Comparison of ENCODE assay signal across 12 cellular contexts in the genomic region with DNA sequence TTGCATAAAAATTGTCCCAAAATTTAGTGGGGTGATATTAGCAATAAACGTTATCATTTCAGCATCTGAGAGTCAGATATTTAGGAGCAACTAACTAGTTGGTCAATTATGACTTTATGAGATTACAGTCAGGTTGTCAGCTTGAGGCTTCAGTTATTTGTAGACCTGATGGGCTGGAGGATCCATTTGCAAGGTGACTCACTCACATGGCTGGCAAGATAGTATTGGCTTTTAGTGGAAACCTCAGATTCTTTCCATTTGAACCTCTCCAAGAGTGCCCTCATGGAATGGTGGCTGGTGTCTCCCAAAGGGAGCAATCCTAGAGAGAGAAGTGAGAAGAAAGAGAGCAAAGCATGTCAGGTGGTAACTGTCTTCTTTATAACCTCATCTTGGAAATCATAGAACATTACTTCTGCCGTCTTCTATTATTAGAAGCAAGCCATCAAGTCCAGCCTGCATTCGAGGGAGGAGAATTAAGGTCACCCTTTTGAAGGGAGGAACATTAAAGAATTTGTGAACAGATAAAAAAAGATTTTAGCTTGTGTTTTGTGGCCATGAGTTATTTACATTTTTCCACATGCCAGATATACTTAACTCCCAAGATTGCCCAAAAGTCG.
"Had no signal": no experiment of that assay in that cellular context is flagged by ENCODE, and none has a peak within 500 bp of the region (broad histone marks: within the 10 kb centered on the region; RNA-seq: fewer than 3 reads in every experiment).

No MANE protein-coding gene starts in this region.

- H3K9me3 ChIP-seq: tibial artery, uterus had no signal

- ATAC-seq: activated naive CD8-positive, alpha-beta T cell treated with anti-CD3 and anti-CD28 coated beads, Interleukin-2, amount 50 U/mL, for 24 hours; stimulated activated naive B cell treated with anti-CD40 and anti-IgM and Interleukin-4, amounts not matched to agents 10 μg/mL and 1 μg/mL and 100 μg/mL, for 72 hours had no signal

- H3K27ac ChIP-seq: cardiac muscle cell, skin epidermis, tibial artery, uterus had no signal

- H3K4me3 ChIP-seq: cardiac muscle cell, skin epidermis, tibial artery, uterus had no signal

- DNase-seq: activated B cell treated with CpG ODN at 0.5 μM for 24 hours; activated CD4-positive, alpha-beta T cell treated with anti-CD3 and anti-CD28 coated beads, Interleukin-2, amount 10 ng/mL, durations not matched to agents 24 days and 14 days; activated naive CD4-positive, alpha-beta T cell treated with Interleukin-2 at 50 U/mL for 16 hours; activated naive CD8-positive, alpha-beta T cell treated with anti-CD3 and anti-CD28 coated beads, Interleukin-2, amount 50 U/mL, for 24 hours; hippocampal formation; stimulated activated CD4-positive, alpha-beta T cell treated with anti-CD3 and anti-CD28 coated beads, Interleukin-15, amount 100 ng/mL, for 24 hours; stimulated activated CD4-positive, alpha-beta T cell treated with anti-CD3 and anti-CD28 coated beads, Interleukin-4, amount 100 ng/mL, for 1 hour; stimulated activated naive B cell treated with anti-CD40 and anti-IgM and Interleukin-4, amounts not matched to agents 10 μg/mL and 1 μg/mL and 100 μg/mL, for 72 hours; tibial artery; uterus had no signal

- H3K27me3 ChIP-seq: cardiac muscle cell, tibial artery, uterus had no signal

- H3K4me1 ChIP-seq: uterus had no signal

- H3K36me3 ChIP-seq: cardiac muscle cell, uterus had no signal
